Comparison of ENCODE assay signal across 26 cellular contexts in genomic region chr1:165834881-165835280, GRCh38.
"Had no signal": no experiment of that assay in that cellular context is flagged by ENCODE, and none has a peak within 500 bp of the region (broad histone marks: within the 10 kb centered on the region; RNA-seq: fewer than 3 reads in every experiment).

No MANE protein-coding gene starts in this region.

- H3K4me1 Mint-ChIP-seq: nephron had no signal

- H3K9me3 ChIP-seq: gastrocnemius medialis, right lobe of liver, testis, tibial artery, upper lobe of right lung, uterus had no signal

- H2AFZ ChIP-seq: neural progenitor cell, parathyroid adenoma had no signal

- H3K4me3 Mint-ChIP-seq: naive thymus-derived CD4-positive, alpha-beta T cell; nephron; neural progenitor cell had no signal

- H3K9ac ChIP-seq: neural progenitor cell, parathyroid adenoma had no signal

- DNase-seq: dorsolateral prefrontal cortex; effector CD4-positive, alpha-beta T cell; foreskin fibroblast; gastrocnemius medialis; head of caudate nucleus; mesendoderm; midbrain; naive thymus-derived CD4-positive, alpha-beta T cell; right lobe of liver; small intestine; stimulated activated CD4-positive, alpha-beta T cell treated with anti-CD3 and anti-CD28 coated beads, Interleukin-15, amount 100 ng/mL, for 24 hours; stimulated activated CD4-positive, alpha-beta T cell treated with anti-CD3 and anti-CD28 coated beads, Interleukin-4, amount 100 ng/mL, for 1 hour; stimulated activated CD8-positive, alpha-beta memory T cell treated with anti-CD3 and anti-CD28 coated beads, Interleukin-4, amount 100 ng/mL, for 48 hours; stimulated activated naive CD8-positive, alpha-beta T cell treated with anti-CD3 and anti-CD28 coated beads, Interleukin-15, Interleukin-2, amounts not matched to agents 100 U/mL and 50 U/mL, for 24 hours; substantia nigra; testis; tibial artery; upper lobe of right lung; uterus had no signal

- H3K9me3 Mint-ChIP-seq: nephron had no signal

- H3K4me1 ChIP-seq: parathyroid adenoma, uterus had no signal

- H3K4me3 ChIP-seq: dorsolateral prefrontal cortex, gastrocnemius medialis, neural progenitor cell, right lobe of liver, testis, tibial artery, upper lobe of right lung, uterus had no signal

- H3K27me3 Mint-ChIP-seq: naive thymus-derived CD4-positive, alpha-beta T cell; progenitor cell of endocrine pancreas had no signal

- H3K27me3 ChIP-seq: dorsolateral prefrontal cortex, gastrocnemius medialis, neural progenitor cell, right lobe of liver, testis, tibial artery, upper lobe of right lung, uterus had no signal

- ATAC-seq: esophagus mucosa; gastrocnemius medialis; naive thymus-derived CD4-positive, alpha-beta T cell; stimulated activated naive CD8-positive, alpha-beta T cell treated with anti-CD3 and anti-CD28 coated beads, Interleukin-15, Interleukin-2, amounts not matched to agents 100 U/mL and 50 U/mL, for 24 hours; upper lobe of right lung had no signal

- H3K27ac Mint-ChIP-seq: naive thymus-derived CD4-positive, alpha-beta T cell; nephron; neural progenitor cell; progenitor cell of endocrine pancreas had no signal

- H3K36me3 ChIP-seq: gastrocnemius medialis, right lobe of liver, tibial artery, upper lobe of right lung, uterus had no signal

- H3K4me2 ChIP-seq: neural progenitor cell had no signal

- H3K27ac ChIP-seq: dorsolateral prefrontal cortex, epithelial cell of prostate, gastrocnemius medialis, neural progenitor cell, parathyroid adenoma, right lobe of liver, testis, tibial artery, upper lobe of right lung, uterus had no signal

- FAIRE-seq: keratinocyte, small intestine had no signal
